Comparison of ENCODE assay signal across 15 cellular contexts in the genomic region with DNA sequence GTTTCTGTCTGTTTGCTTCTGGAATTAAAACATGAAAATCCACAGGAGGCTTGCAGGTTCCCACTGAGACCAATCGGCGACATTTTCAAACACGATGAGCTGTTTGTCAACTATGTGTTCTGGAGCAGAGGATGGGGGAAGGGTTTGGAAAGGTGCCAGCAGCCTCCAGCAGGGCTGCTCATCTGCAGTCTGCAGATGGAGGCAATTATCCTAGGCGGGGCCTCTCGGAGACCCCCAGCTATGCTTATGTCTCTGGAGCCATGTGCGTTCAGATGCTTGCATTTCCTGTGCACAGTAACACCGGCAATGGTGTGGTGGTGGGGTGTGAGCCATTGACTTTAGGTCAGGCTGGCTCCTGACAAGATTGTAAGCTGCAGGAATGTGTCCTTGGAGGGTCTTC. TPM values are rescaled to one million over a fixed set of nuclear protein-coding genes. Genes with fewer than 3 reads are reported as not detected.
DNase-seq lines count a peak whose midpoint lies in the region; ATAC-seq and TF ChIP-seq lines count a peak whose summit lies in the region.
"Had no signal": no experiment of that assay in that cellular context is flagged by ENCODE, and none has a peak within 500 bp of the region (broad histone marks: within the 10 kb centered on the region; RNA-seq: fewer than 3 reads in every experiment).

No MANE protein-coding gene starts in this region.

- H3K9me3 ChIP-seq in SK-N-SH (no peaks in the 10 kb centered on the region), hepatocyte (ENCODE audit: low read depth) (no peaks in the 10 kb centered on the region)
- H3K9me3 ChIP-seq: lower lobe of right lung, testis had no signal

- no peak for TF ChIP-seq CTCF in SK-N-SH (IDR thresholded peaks at IDR 0.05)
- TF ChIP-seq CTCF in hepatocyte (IDR thresholded peaks at IDR 0.05; ENCODE audit: poor library complexity): no peak

- H2AFZ ChIP-seq in SK-N-SH (ENCODE audit: low read depth) (no peak overlapping the region), hepatocyte (no peak overlapping the region)

- H3K4me2 ChIP-seq in SK-N-SH (no peak overlapping the region), hepatocyte (no peak overlapping the region)

- H3F3A ChIP-seq in SK-N-SH (replicated peaks; ENCODE audit: insufficient read depth): peaks cover 29% of the 10 kb centered on the region

- CTCF ChIA-PET in SK-N-SH (lab: Yijun Ruan, JAX): interaction anchor here (0.7 to 2.5 kb wide), 5 partner anchors 21 to 393 kb away, joined by 3 to 10 read pairs (median 4); a partner anchor contains a TSS

- no peak overlapping the region for H3K4me3 ChIP-seq in SK-N-SH (ENCODE audit: low read depth in 2 of 2, low read length in 1 of 2)
- no peak overlapping the region for H3K4me3 ChIP-seq in hepatocyte
- H3K4me3 ChIP-seq: lower lobe of right lung, testis had no signal

- peak in 1 of 2 experiments; percentile 88; a peak in 2 of 4 replicates for TF ChIP-seq EP300 in SK-N-SH (IDR thresholded peaks at IDR 0.05; ENCODE audit: borderline replicate concordance in 1 of 2, low read depth in 1 of 2, low read length in 1 of 2)

- ATAC-seq in esophagus mucosa: no peak
- ATAC-seq: HCT116, lower lobe of right lung had no signal

- H3K9ac ChIP-seq in SK-N-SH: no peak overlapping the region

- peaks cover 5% of the 10 kb centered on the region; the same call in 1 of the 2 replicates for H3K27me3 ChIP-seq in SK-N-SH (ENCODE audit: insufficient read depth)
- peaks cover 6% of the 10 kb centered on the region for H3K27me3 ChIP-seq in hepatocyte
- H3K27me3 ChIP-seq: testis had no signal

- POLR2A ChIA-PET in SK-N-SH (lab: Yijun Ruan, JAX): interaction anchor here (1.3 kb wide), 2 partner anchors 9 to 51 kb away, joined by 4 to 6 read pairs; a partner anchor contains a TSS

- 65% methylated on average over 7 of the region's 7 CpGs for WGBS in SK-N-SH (ENCODE audit: low lambda C conversion rate)
- 28% methylated on average over 7 of the region's 7 CpGs for WGBS in hepatocyte (ENCODE audit: low lambda C conversion rate, missing lambda C conversion rate)

- DNase-seq in EH (ENCODE audit: low read depth) (peak; percentile 48), NCI-H146 treated with DMSO at 0.1 percent for 48 hours (lab: John Stamatoyannopoulos, UW; ENCODE audit: unreplicated experiment) (peak; percentile 79), SK-N-SH (peak; percentile 67), hepatocyte (ENCODE audit: low spot score) (peak; percentile 21), SW 1271 (lab: John Stamatoyannopoulos, UW) (no peak), UCSD-AML1 (lab: John Stamatoyannopoulos, UW; ENCODE audit: unreplicated experiment) (no peak), OCI-M2 (lab: John Stamatoyannopoulos, UW; ENCODE audit: unreplicated experiment) (no peak)
- DNase-seq: activated CD4-positive, alpha-beta memory T cell treated with anti-CD3 and anti-CD28 coated beads for 36 hours; lower lobe of right lung; NCI-H774; SIG-M5; testis had no signal

- H3K27ac ChIP-seq in SK-N-SH (ENCODE audit: low read depth in 2 of 2, low read length in 1 of 2) (peak overlapping the region; percentile 94 to 96; a peak in 3 of 4 replicates), hepatocyte (no peak overlapping the region)
- H3K27ac ChIP-seq: lower lobe of right lung, testis had no signal

- H3K36me3 ChIP-seq in SK-N-SH (replicated peaks in 1 of 2; ENCODE audit: control insufficient read depth in 1 of 2, insufficient read depth in 2 of 2, low read length in 1 of 2) (no peaks in the 10 kb centered on the region), hepatocyte (replicated peaks; ENCODE audit: insufficient read depth, low read depth) (no peaks in the 10 kb centered on the region)
- H3K36me3 ChIP-seq: lower lobe of right lung had no signal

- H3K9me2 ChIP-seq in SK-N-SH (no peaks in the 10 kb centered on the region), hepatocyte (replicated peaks; ENCODE audit: insufficient read depth) (no peaks in the 10 kb centered on the region)

- H4K20me1 ChIP-seq in SK-N-SH (ENCODE audit: insufficient read depth) (no peaks in the 10 kb centered on the region), hepatocyte (ENCODE audit: insufficient read depth, poor library complexity, severe bottlenecking) (no peaks in the 10 kb centered on the region)

- H3K4me1 ChIP-seq in SK-N-SH (ENCODE audit: control insufficient read depth in 1 of 2, insufficient read depth in 2 of 2, low read depth in 1 of 2, low read length in 1 of 2): peaks cover 31 to 53% of the 10 kb centered on the region in 2 experiments; a peak in 3 of 4 replicates
- peaks cover 9% of the 10 kb centered on the region for H3K4me1 ChIP-seq in hepatocyte (ENCODE audit: insufficient read depth)
- H3K4me1 ChIP-seq: lower lobe of right lung, testis had no signal

- no peaks in the 10 kb centered on the region for H3K79me2 ChIP-seq in SK-N-SH (ENCODE audit: insufficient read depth)
- no peaks in the 10 kb centered on the region for H3K79me2 ChIP-seq in hepatocyte

- peak; percentile 9 for TF ChIP-seq RAD21 in SK-N-SH (IDR thresholded peaks at IDR 0.05; ENCODE audit: low read length)

TF ChIP-seq in SK-N-SH, 30 proteins besides CTCF, POLR2A, EP300 and RAD21 (continues in another document):
- TF ChIP-seq EZH2phosphoT487 (IDR thresholded peaks at IDR 0.05; ENCODE audit: borderline replicate concordance, low read depth) (no peak), JUND (IDR thresholded peaks at IDR 0.05) (no peak), MEF2A (IDR thresholded peaks at IDR 0.05; ENCODE audit: borderline replicate concordance, low read depth) (no peak), SIN3A (IDR thresholded peaks at IDR 0.05; ENCODE audit: borderline replicate concordance, low read depth, low read length) (no peak), FOXM1 (IDR thresholded peaks at IDR 0.05; ENCODE audit: low read depth) (no peak), YY1 (IDR thresholded peaks at IDR 0.05; ENCODE audit: low read depth) (no peak), CHD2 (IDR thresholded peaks at IDR 0.05; ENCODE audit: low read length, partially characterized antibody) (peak; percentile 82), RCOR1 (IDR thresholded peaks at IDR 0.05; ENCODE audit: low read length) (peak; percentile 75; the same call in 1 of the 2 replicates), RFX5 (IDR thresholded peaks at IDR 0.05; ENCODE audit: low read length) (no peak), POLR2AphosphoS5 (IDR thresholded peaks at IDR 0.05; ENCODE audit: low read depth, low read length) (no peak), GATA2 (CRISPR knock-in tag; IDR thresholded peaks at IDR 0.05) (peak; percentile 59), FOSL2 (IDR thresholded peaks at IDR 0.05; ENCODE audit: borderline replicate concordance, low read depth) (no peak), NFIC (IDR thresholded peaks at IDR 0.05; ENCODE audit: borderline replicate concordance) (peak; percentile 81), NRF1 (IDR thresholded peaks at IDR 0.05; ENCODE audit: low read depth, low read length) (no peak), FOXJ3 (CRISPR knock-in tag; IDR thresholded peaks at IDR 0.05) (no peak), RXRA (IDR thresholded peaks at IDR 0.05; ENCODE audit: borderline replicate concordance, low read depth) (no peak)
- TF ChIP-seq, protein P1, sequence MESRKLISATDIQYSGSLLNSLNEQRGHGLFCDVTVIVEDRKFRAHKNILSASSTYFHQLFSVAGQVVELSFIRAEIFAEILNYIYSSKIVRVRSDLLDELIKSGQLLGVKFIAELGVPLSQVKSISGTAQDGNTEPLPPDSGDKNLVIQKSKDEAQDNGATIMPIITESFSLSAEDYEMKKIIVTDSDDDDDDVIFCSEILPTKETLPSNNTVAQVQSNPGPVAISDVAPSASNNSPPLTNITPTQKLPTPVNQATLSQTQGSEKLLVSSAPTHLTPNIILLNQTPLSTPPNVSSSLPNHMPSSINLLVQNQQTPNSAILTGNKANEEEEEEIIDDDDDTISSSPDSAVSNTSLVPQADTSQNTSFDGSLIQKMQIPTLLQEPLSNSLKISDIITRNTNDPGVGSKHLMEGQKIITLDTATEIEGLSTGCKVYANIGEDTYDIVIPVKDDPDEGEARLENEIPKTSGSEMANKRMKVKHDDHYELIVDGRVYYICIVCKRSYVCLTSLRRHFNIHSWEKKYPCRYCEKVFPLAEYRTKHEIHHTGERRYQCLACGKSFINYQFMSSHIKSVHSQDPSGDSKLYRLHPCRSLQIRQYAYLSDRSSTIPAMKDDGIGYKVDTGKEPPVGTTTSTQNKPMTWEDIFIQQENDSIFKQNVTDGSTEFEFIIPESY (IDR thresholded peaks at IDR 0.05; ENCODE audit: borderline replicate concordance, low read depth): no peak
- TF ChIP-seq, protein P2, sequence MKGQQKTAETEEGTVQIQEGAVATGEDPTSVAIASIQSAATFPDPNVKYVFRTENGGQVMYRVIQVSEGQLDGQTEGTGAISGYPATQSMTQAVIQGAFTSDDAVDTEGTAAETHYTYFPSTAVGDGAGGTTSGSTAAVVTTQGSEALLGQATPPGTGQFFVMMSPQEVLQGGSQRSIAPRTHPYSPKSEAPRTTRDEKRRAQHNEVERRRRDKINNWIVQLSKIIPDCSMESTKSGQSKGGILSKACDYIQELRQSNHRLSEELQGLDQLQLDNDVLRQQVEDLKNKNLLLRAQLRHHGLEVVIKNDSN (IDR thresholded peaks at IDR 0.05; ENCODE audit: borderline replicate concordance, low read depth): no peak
- TF ChIP-seq, protein P3, sequence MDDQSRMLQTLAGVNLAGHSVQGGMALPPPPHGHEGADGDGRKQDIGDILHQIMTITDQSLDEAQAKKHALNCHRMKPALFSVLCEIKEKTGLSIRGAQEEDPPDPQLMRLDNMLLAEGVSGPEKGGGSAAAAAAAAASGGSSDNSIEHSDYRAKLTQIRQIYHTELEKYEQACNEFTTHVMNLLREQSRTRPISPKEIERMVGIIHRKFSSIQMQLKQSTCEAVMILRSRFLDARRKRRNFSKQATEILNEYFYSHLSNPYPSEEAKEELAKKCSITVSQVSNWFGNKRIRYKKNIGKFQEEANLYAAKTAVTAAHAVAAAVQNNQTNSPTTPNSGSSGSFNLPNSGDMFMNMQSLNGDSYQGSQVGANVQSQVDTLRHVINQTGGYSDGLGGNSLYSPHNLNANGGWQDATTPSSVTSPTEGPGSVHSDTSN (IDR thresholded peaks at IDR 0.05): no peak

RNA-seq across cellular contexts. Expression of a gene that starts 51.7 kb away (rescaled TPM):
- polyA plus RNA-seq in SK-N-SH (2012; rRNA removed) (0.13 and 0.54 TPM in 2 replicates), hepatocyte (not detected in 2 replicates)
- 0.41 and 0.77 TPM in 2 replicates for polyA plus RNA-seq in SK-N-SH (2012; cell fraction: cytosol; rRNA removed)
- polyA plus RNA-seq in SK-N-SH (2012; cell fraction: nucleus; rRNA removed): 1.2 and 1.6 TPM in 2 replicates
- total RNA-seq in hepatocyte (not detected in 2 replicates), esophagus mucosa (not detected)
- total RNA-seq: activated CD4-positive, alpha-beta memory T cell treated with anti-CD3 and anti-CD28 coated beads for 36 hours; fibroblast of lung had no signal
- polyA plus RNA-seq: fibroblast of lung had no signal

Comparison
In these comparisons a context has a peak if more than half of its experiments do, and no peak if none do; other contexts are left out.
1. DNase-seq: peak in EH (single experiment), NCI-H146 treated with DMSO at 0.1 percent for 48 hours (single experiment), SK-N-SH (single experiment) and hepatocyte (single experiment); none in SW 1271 (0 of 2), UCSD-AML1 (single experiment) and OCI-M2 (single experiment).